ENCODE assay signal across 1 cellular context in the genomic region with DNA sequence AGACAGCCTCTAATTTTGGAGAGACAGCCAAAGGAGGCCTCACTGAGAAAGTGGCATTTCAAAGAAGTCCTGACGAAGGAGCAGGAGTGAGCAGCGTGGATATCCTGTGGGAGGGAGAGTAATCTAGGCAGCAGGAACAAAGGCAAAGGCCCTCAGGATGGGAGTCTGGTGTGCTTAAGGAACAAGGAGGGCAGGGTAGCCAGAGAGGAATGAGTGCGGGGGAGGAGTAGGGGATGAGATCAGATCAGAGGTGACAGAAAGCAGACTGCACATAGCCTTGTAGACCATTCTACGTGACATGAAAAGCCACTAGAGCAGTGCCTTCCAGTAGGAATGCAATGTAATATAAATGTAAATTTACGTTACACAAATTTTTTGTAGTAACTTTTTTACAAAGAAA.
TF ChIP-seq lines count a peak whose summit lies in the region.

No MANE protein-coding gene starts in this region.

TF ChIP-seq in K562, 482 proteins besides CTCF, POLR2A, EP300 and RAD21 (continued from another document):
- TF ChIP-seq, protein P1, sequence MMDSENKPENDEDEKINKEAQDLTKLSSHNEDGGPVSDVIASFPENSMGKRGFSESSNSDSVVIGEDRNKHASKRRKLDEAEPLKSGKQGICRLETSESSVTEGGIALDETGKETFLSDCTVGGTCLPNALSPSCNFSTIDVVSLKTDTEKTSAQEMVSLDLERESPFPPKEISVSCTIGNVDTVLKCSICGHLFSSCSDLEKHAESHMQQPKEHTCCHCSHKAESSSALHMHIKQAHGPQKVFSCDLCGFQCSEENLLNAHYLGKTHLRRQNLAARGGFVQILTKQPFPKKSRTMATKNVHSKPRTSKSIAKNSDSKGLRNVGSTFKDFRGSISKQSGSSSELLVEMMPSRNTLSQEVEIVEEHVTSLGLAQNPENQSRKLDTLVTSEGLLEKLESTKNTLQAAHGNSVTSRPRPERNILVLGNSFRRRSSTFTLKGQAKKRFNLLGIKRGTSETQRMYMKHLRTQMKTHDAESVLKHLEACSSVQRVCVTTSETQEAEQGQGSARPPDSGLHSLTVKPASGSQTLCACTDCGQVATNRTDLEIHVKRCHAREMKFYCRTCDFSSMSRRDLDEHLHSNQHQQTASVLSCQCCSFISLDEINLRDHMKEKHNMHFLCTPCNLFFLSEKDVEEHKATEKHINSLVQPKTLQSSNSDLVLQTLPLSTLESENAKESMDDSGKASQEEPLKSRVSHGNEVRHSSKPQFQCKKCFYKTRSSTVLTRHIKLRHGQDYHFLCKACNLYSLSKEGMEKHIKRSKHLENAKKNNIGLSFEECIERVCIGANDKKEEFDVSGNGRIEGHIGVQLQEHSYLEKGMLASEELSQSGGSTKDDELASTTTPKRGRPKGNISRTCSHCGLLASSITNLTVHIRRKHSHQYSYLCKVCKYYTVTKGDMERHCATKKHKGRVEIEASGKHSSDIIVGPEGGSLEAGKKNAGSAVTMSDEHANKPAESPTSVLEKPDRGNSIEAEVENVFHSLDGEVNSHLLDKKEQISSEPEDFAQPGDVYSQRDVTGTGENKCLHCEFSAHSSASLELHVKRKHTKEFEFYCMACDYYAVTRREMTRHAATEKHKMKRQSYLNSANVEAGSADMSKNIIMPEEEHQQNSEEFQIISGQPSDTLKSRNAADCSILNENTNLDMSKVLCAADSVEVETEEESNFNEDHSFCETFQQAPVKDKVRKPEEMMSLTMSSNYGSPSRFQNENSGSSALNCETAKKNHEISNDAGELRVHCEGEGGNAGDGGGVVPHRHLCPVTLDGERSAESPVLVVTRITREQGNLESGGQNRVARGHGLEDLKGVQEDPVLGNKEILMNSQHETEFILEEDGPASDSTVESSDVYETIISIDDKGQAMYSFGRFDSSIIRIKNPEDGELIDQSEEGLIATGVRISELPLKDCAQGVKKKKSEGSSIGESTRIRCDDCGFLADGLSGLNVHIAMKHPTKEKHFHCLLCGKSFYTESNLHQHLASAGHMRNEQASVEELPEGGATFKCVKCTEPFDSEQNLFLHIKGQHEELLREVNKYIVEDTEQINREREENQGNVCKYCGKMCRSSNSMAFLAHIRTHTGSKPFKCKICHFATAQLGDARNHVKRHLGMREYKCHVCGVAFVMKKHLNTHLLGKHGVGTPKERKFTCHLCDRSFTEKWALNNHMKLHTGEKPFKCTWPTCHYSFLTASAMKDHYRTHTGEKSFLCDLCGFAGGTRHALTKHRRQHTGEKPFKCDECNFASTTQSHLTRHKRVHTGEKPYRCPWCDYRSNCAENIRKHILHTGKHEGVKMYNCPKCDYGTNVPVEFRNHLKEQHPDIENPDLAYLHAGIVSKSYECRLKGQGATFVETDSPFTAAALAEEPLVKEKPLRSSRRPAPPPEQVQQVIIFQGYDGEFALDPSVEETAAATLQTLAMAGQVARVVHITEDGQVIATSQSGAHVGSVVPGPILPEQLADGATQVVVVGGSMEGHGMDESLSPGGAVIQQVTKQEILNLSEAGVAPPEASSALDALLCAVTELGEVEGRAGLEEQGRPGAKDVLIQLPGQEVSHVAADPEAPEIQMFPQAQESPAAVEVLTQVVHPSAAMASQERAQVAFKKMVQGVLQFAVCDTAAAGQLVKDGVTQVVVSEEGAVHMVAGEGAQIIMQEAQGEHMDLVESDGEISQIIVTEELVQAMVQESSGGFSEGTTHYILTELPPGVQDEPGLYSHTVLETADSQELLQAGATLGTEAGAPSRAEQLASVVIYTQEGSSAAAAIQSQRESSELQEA (IDR thresholded peaks at IDR 0.05; ENCODE audit: low read depth), result no peak
